ENCODE assay signal across 2 cellular contexts in genomic region chr11:102012946-102013345, GRCh38.
A peak's percentile ranks its signal among the peaks of the same experiment; 100 is the strongest.
TF ChIP-seq lines count a peak whose summit lies in the region.

No MANE protein-coding gene starts in this region.

TF ChIP-seq in A549, 52 proteins besides CTCF, POLR2A, EP300 and RAD21:
- TF ChIP-seq POLR2AphosphoS2 (conservative IDR thresholded peaks at IDR 0.05; ENCODE audit: low read length) (no peak), MYC (IDR thresholded peaks at IDR 0.05; ENCODE audit: borderline replicate concordance, low read length) (no peak), ZNF302 (CRISPR knock-in tag; IDR thresholded peaks at IDR 0.05) (no peak), RFX5 (IDR thresholded peaks at IDR 0.05) (no peak), MAZ (IDR thresholded peaks at IDR 0.05; ENCODE audit: borderline replicate concordance, low read depth, low read length) (no peak), PBX3 (IDR thresholded peaks at IDR 0.05) (no peak), RARB (CRISPR knock-in tag; IDR thresholded peaks at IDR 0.05) (no peak)

TF ChIP-seq in endothelial cell of umbilical vein, 7 proteins besides CTCF, POLR2A, EP300 and RAD21:
- peak; percentile 57 for TF ChIP-seq GATA2 (IDR thresholded peaks at IDR 0.05; ENCODE audit: insufficient read depth, insufficient read length, low read depth, low read length)
- no peak for TF ChIP-seq JUN (IDR thresholded peaks at IDR 0.05; ENCODE audit: borderline replicate concordance, insufficient read depth, insufficient read length, low read depth)
